9 cellular contexts compared by ENCODE assay signal in genomic region chr2:210577263-210578071, GRCh38. TPM values are rescaled to one million over a fixed set of nuclear protein-coding genes. Genes with fewer than 3 reads are reported as not detected.
DNase-seq lines count a peak whose midpoint lies in the region; ATAC-seq and TF ChIP-seq lines count a peak whose summit lies in the region.
"Had no signal": no experiment of that assay in that cellular context is flagged by ENCODE, and none has a peak within 500 bp of the region (broad histone marks: within the 10 kb centered on the region; RNA-seq: fewer than 3 reads in every experiment).

No MANE protein-coding gene starts in this region.

- H3K79me1 ChIP-seq in neuronal stem cell (ENCODE audit: low read depth, low read length): no peaks in the 10 kb centered on the region

- H3K4me3 ChIP-seq in heart right ventricle (no peak overlapping the region), Peyer's patch (no peak overlapping the region), neuronal stem cell (ENCODE audit: low read length in 2 of 2) (no peak overlapping the region), MG63 (no peak overlapping the region)
- H3K4me3 ChIP-seq: HAP-1 had no signal

- H2BK12ac ChIP-seq in neuronal stem cell (ENCODE audit: low read length): no peak overlapping the region

- H3K18ac ChIP-seq in neuronal stem cell (ENCODE audit: low read length): no peak overlapping the region

- no peak overlapping the region for H2BK5ac ChIP-seq in neuronal stem cell (ENCODE audit: low read length)

- H3K9ac ChIP-seq in neuronal stem cell (ENCODE audit: low read depth, low read length, poor library complexity): no peak overlapping the region

- H4K91ac ChIP-seq in neuronal stem cell (ENCODE audit: low read depth, low read length, poor library complexity): no peak overlapping the region

- intact Hi-C loops in heart right ventricle (cut with DNase I): no loop called here
- intact Hi-C loops in cardiac septum (cut with DNase I): no loop called here

- no peak overlapping the region for H2BK15ac ChIP-seq in neuronal stem cell (ENCODE audit: low read length)

- no peak overlapping the region for H2AK5ac ChIP-seq in neuronal stem cell (ENCODE audit: low read depth, low read length)

- peak; percentile 38 to 80 (median 69) for TF ChIP-seq CTCF in heart right ventricle (IDR thresholded peaks at IDR 0.05)
- peak in 5 of 6 experiments; percentile 23 to 74 (median 60) for TF ChIP-seq CTCF in Peyer's patch (IDR thresholded peaks at IDR 0.05)

- H3K9me3 ChIP-seq in heart right ventricle: no peaks in the 10 kb centered on the region
- H3K9me3 ChIP-seq in Peyer's patch: no peaks in the 10 kb centered on the region
- H3K9me3 ChIP-seq in neuronal stem cell (replicated peaks in 1 of 2; ENCODE audit: control insufficient read depth in 2 of 2, insufficient read depth in 1 of 2, low read depth in 1 of 2, low read length in 2 of 2): no peaks in the 10 kb centered on the region
- H3K9me3 ChIP-seq in MG63: no peaks in the 10 kb centered on the region
- H3K9me3 ChIP-seq: HAP-1 had no signal

- H3K36me3 ChIP-seq in heart right ventricle: no peaks in the 10 kb centered on the region
- H3K36me3 ChIP-seq in Peyer's patch: peaks cover 0 to 4% (median 0%) of the 10 kb centered on the region in 3 donors
- H3K36me3 ChIP-seq in neuronal stem cell (replicated peaks in 1 of 2; ENCODE audit: control insufficient read depth in 2 of 2, insufficient read depth in 2 of 2, low read length in 2 of 2): peaks cover 0 to 13% of the 10 kb centered on the region in 2 donors
- H3K36me3 ChIP-seq in MG63: no peaks in the 10 kb centered on the region
- H3K36me3 ChIP-seq: HAP-1 had no signal

- no peaks in the 10 kb centered on the region for H3K27me3 ChIP-seq in heart right ventricle
- H3K27me3 ChIP-seq in Peyer's patch: no peaks in the 10 kb centered on the region
- H3K27me3 ChIP-seq in neuronal stem cell (ENCODE audit: control insufficient read depth in 3 of 3, insufficient read depth in 3 of 3, low read depth in 1 of 3, low read length in 3 of 3): no peaks in the 10 kb centered on the region
- no peaks in the 10 kb centered on the region for H3K27me3 ChIP-seq in MG63

- H2BK120ac ChIP-seq in neuronal stem cell (ENCODE audit: low read depth, low read length): no peak overlapping the region

- H3K4me1 ChIP-seq in heart right ventricle (no peaks in the 10 kb centered on the region), Peyer's patch (peaks cover 0 to 6% (median 0%) of the 10 kb centered on the region in 4 donors), neuronal stem cell (ENCODE audit: control insufficient read depth in 2 of 2, insufficient read depth in 1 of 2, low read depth in 1 of 2, low read length in 2 of 2) (no peaks in the 10 kb centered on the region)

- H4K8ac ChIP-seq in neuronal stem cell (ENCODE audit: low read depth, low read length): no peak overlapping the region

- no peak overlapping the region for H3K4ac ChIP-seq in neuronal stem cell (ENCODE audit: low read length)

- H3K4me2 ChIP-seq in neuronal stem cell (ENCODE audit: insufficient read depth, low read length, poor library complexity, severe bottlenecking): no peak overlapping the region

- H2AFZ ChIP-seq in neuronal stem cell (ENCODE audit: low read length): peak overlapping the region; percentile 64

- no peak for DNase-seq in heart right ventricle
- no peak for DNase-seq in cardiac septum (ENCODE audit: low spot score)
- peak; percentile 57 for DNase-seq in HT-29 (ENCODE audit: low spot score)
- DNase-seq in Peyer's patch: no peak
- peak; percentile 51 for DNase-seq in epidermal melanocyte (ENCODE audit: insufficient read length, low spot score)
- peak; percentile 40 for DNase-seq in neuronal stem cell (ENCODE audit: low spot score)
- no peak for DNase-seq in MG63

- H3K23ac ChIP-seq in neuronal stem cell (ENCODE audit: low read depth, low read length, poor library complexity): no peak overlapping the region

- 26 to 27% methylated on average over 2 of the region's 2 CpGs for WGBS in heart right ventricle, 2 donors
- no CpG with 5 or more reads among the region's 2 CpGs for WGBS in neuronal stem cell (ENCODE audit: extremely low coverage in 2 of 2, insufficient read length in 2 of 2, insufficient replicate concordance in 1 of 2), 2 donors

- no peak for TF ChIP-seq POLR2A in Peyer's patch (IDR thresholded peaks at IDR 0.05)

- H3K14ac ChIP-seq in neuronal stem cell (ENCODE audit: low read length): no peak overlapping the region

- no peak for ATAC-seq in heart right ventricle
- peak; percentile 92 for ATAC-seq in GM21717 (IDR thresholded peaks at IDR 0.05; ENCODE audit: unreplicated experiment)

- H3K27ac ChIP-seq in heart right ventricle (no peak overlapping the region), Peyer's patch (peak overlapping the region in 1 of 4 donors; percentile 38), neuronal stem cell (replicated peaks; ENCODE audit: low read length) (no peak overlapping the region)

RNA-seq across cellular contexts. Expression of gene CPS1, which starts 21.1 kb away (rescaled TPM):
- total RNA-seq in heart right ventricle: 1 to 10 TPM; 1.4 to 8.2 (median 3.2) TPM
- 1 to 10 TPM in 1 of 2 donors, under 1 TPM in 1; 0.86 to 1.3 TPM for polyA plus RNA-seq in heart right ventricle
- total RNA-seq in cardiac septum: 2.9 TPM
- not detected in 2 replicates for total RNA-seq in HT-29 (2014; rRNA removed; shearing (Covaris generic))
- 100 to 1,000 TPM in 3 of 4 donors, 10 to 100 TPM in 1; 68.5 to 330 (median 222) TPM for total RNA-seq in Peyer's patch
- 29.0 TPM for polyA plus RNA-seq in neuronal stem cell (2013, experiment 1 of 2)
- polyA plus RNA-seq in neuronal stem cell (2013, experiment 2 of 2): 29.4 TPM
- total RNA-seq in MG63 (2014; rRNA removed; shearing (Covaris generic); ENCODE audit: low replicate concordance): 6.3 and 11.4 TPM in 2 replicates

Comparison
In these comparisons a context has a peak if more than half of its experiments do, and no peak if none do; other contexts are left out.
1. DNase-seq: peak in HT-29 (single experiment), epidermal melanocyte (single experiment) and neuronal stem cell (single experiment); none in heart right ventricle (0 of 2), cardiac septum (single experiment), Peyer's patch (0 of 3) and MG63 (single experiment).